15 cellular contexts compared by ENCODE assay signal in genomic region chr7:127850195-127850594, GRCh38.
DNase-seq lines count a peak whose midpoint lies in the region; ATAC-seq, FAIRE-seq and TF ChIP-seq lines count a peak whose summit lies in the region.
"Had no signal": no experiment of that assay in that cellular context is flagged by ENCODE, and none has a peak within 500 bp of the region (broad histone marks: within the 10 kb centered on the region; RNA-seq: fewer than 3 reads in every experiment).

No MANE protein-coding gene starts in this region.

- TF ChIP-seq CTCF in astrocyte (IDR thresholded peaks at IDR 0.05; ENCODE audit: insufficient read depth, low read depth, low read length): no peak
- no peak for TF ChIP-seq CTCF in neural progenitor cell (IDR thresholded peaks at IDR 0.05)

- H3K79me2 ChIP-seq in astrocyte (ENCODE audit: insufficient read depth, low read length): peaks cover 5% of the 10 kb centered on the region
- H3K79me2 ChIP-seq in neural progenitor cell (ENCODE audit: low read depth): no peaks in the 10 kb centered on the region

- H3K4me3 ChIP-seq in astrocyte (ENCODE audit: insufficient read depth, low read depth, low read length) (no peak overlapping the region), neural progenitor cell (no peak overlapping the region)
- H3K4me3 ChIP-seq: HAP-1, pancreas had no signal

- H3K27me3 ChIP-seq in astrocyte (ENCODE audit: insufficient read depth, low read length) (no peaks in the 10 kb centered on the region), neural progenitor cell (no peaks in the 10 kb centered on the region)
- H3K27me3 ChIP-seq: pancreas had no signal

- H3K4me1 Mint-ChIP-seq in astrocyte (ENCODE audit: low read depth, unreplicated experiment): peaks cover 35% of the 10 kb centered on the region
- H3K4me1 Mint-ChIP-seq in stimulated activated naive CD8-positive, alpha-beta T cell treated with anti-CD3 and anti-CD28 coated beads, Interleukin-15, amount 100 ng/mL, for 72 hours: peaks cover 58% of the 10 kb centered on the region
- peaks cover 17% of the 10 kb centered on the region for H3K4me1 Mint-ChIP-seq in neural progenitor cell

- H3K9ac ChIP-seq in astrocyte (ENCODE audit: low read length) (no peak overlapping the region), neural progenitor cell (no peak overlapping the region)

- no peak for FAIRE-seq in astrocyte (lab: Jason Lieb, UNC)
- FAIRE-seq: frontal cortex, pancreas had no signal

- peak; percentile 21 to 32 (median 24) for DNase-seq in stimulated activated CD4-positive, alpha-beta T cell treated with anti-CD3 and anti-CD28 coated beads, Interleukin-12 subunit alpha, Interleukin-12 subunit beta, amount 100 ng/mL, for 48 hours (ENCODE audit: low read depth in 2 of 3, low spot score in 1 of 3)
- DNase-seq in stimulated activated CD4-positive, alpha-beta T cell treated with anti-CD3 and anti-CD28 coated beads, Interleukin-4, amount 100 ng/mL, for 4 hours: no peak
- peak; percentile 8 for DNase-seq in RPMI7951 (ENCODE audit: low read depth)
- peak; percentile 59 for DNase-seq in astrocyte (ENCODE audit: low read depth)
- DNase-seq in stimulated activated naive CD8-positive, alpha-beta T cell treated with anti-CD3 and anti-CD28 coated beads, Interleukin-15, amount 100 ng/mL, for 72 hours: peak in 1 of 2 donors; percentile 39
- DNase-seq in neural progenitor cell (ENCODE audit: low spot score): no peak
- DNase-seq: COR-L47, NCI-H345, pancreas had no signal

- H3K4me2 ChIP-seq in astrocyte (ENCODE audit: low read length): no peak overlapping the region
- no peak overlapping the region for H3K4me2 ChIP-seq in neural progenitor cell

- H3K4me3 Mint-ChIP-seq in astrocyte (ENCODE audit: unreplicated experiment): no peak overlapping the region
- peak overlapping the region in 1 of 2 donors; percentile 3 for H3K4me3 Mint-ChIP-seq in stimulated activated naive CD8-positive, alpha-beta T cell treated with anti-CD3 and anti-CD28 coated beads, Interleukin-15, amount 100 ng/mL, for 72 hours
- no peak overlapping the region for H3K4me3 Mint-ChIP-seq in neural progenitor cell
- H3K4me3 Mint-ChIP-seq: dendritic cell treated with granulocyte-macrophage colony-stimulating factor and Interleukin-4, amounts not matched to agents 40 ng/mL and 50 ng/mL, for 4 days had no signal

- H4K20me1 ChIP-seq in astrocyte (ENCODE audit: insufficient read depth, low read length) (peaks cover 81% of the 10 kb centered on the region), neural progenitor cell (ENCODE audit: low read depth) (no peaks in the 10 kb centered on the region)

- no peaks in the 10 kb centered on the region for H3K9me3 Mint-ChIP-seq in astrocyte (ENCODE audit: unreplicated experiment)
- H3K9me3 Mint-ChIP-seq in stimulated activated naive CD8-positive, alpha-beta T cell treated with anti-CD3 and anti-CD28 coated beads, Interleukin-15, amount 100 ng/mL, for 72 hours: no peaks in the 10 kb centered on the region
- no peaks in the 10 kb centered on the region for H3K9me3 Mint-ChIP-seq in neural progenitor cell
- H3K9me3 Mint-ChIP-seq: dendritic cell treated with granulocyte-macrophage colony-stimulating factor and Interleukin-4, amounts not matched to agents 40 ng/mL and 50 ng/mL, for 4 days had no signal

- H3K4me1 ChIP-seq in astrocyte (ENCODE audit: insufficient read depth, low read length) (peaks cover 14% of the 10 kb centered on the region), neural progenitor cell (peaks cover 18% of the 10 kb centered on the region)

- no peaks in the 10 kb centered on the region for H3K36me3 ChIP-seq in astrocyte (ENCODE audit: insufficient read depth, low read length)
- H3K36me3 ChIP-seq in neural progenitor cell: no peaks in the 10 kb centered on the region
- H3K36me3 ChIP-seq: pancreas had no signal

- ATAC-seq in stimulated activated naive CD8-positive, alpha-beta T cell treated with anti-CD3 and anti-CD28 coated beads, Interleukin-15, amount 100 ng/mL, for 72 hours: peak; percentile 92
- ATAC-seq in HG03521 (IDR thresholded peaks at IDR 0.05; ENCODE audit: unreplicated experiment): no peak
- ATAC-seq: pancreas had no signal

- H3K36me3 Mint-ChIP-seq in astrocyte (ENCODE audit: low read depth, unreplicated experiment) (peaks cover 11% of the 10 kb centered on the region), neural progenitor cell (peaks cover 2% of the 10 kb centered on the region)

- H3K27ac Mint-ChIP-seq in astrocyte (ENCODE audit: unreplicated experiment) (no peak overlapping the region), neural progenitor cell (no peak overlapping the region)
- H3K27ac Mint-ChIP-seq in stimulated activated naive CD8-positive, alpha-beta T cell treated with anti-CD3 and anti-CD28 coated beads, Interleukin-15, amount 100 ng/mL, for 72 hours: no peak overlapping the region
- H3K27ac Mint-ChIP-seq: dendritic cell treated with granulocyte-macrophage colony-stimulating factor and Interleukin-4, amounts not matched to agents 40 ng/mL and 50 ng/mL, for 4 days had no signal

- H3K27ac ChIP-seq in astrocyte (ENCODE audit: low read depth, low read length) (no peak overlapping the region), neural progenitor cell (no peak overlapping the region)
- H3K27ac ChIP-seq: epithelial cell of prostate, pancreas, RWPE1 had no signal

- peaks cover 5% of the 10 kb centered on the region for H3F3A ChIP-seq in neural progenitor cell (ENCODE audit: low read depth)

- H2AFZ ChIP-seq in astrocyte (ENCODE audit: low read depth, low read length) (no peak overlapping the region), neural progenitor cell (replicated peaks) (no peak overlapping the region)

- H3K9me3 ChIP-seq in astrocyte (ENCODE audit: insufficient read depth, low read depth, low read length): no peaks in the 10 kb centered on the region
- H3K9me3 ChIP-seq in neural progenitor cell (ENCODE audit: low read depth): no peaks in the 10 kb centered on the region
- H3K9me3 ChIP-seq: HAP-1, pancreas had no signal

- no peaks in the 10 kb centered on the region for H3K27me3 Mint-ChIP-seq in astrocyte (ENCODE audit: low read depth, unreplicated experiment)
- H3K27me3 Mint-ChIP-seq in stimulated activated naive CD8-positive, alpha-beta T cell treated with anti-CD3 and anti-CD28 coated beads, Interleukin-15, amount 100 ng/mL, for 72 hours: no peaks in the 10 kb centered on the region
- H3K27me3 Mint-ChIP-seq in neural progenitor cell (ENCODE audit: insufficient read depth, low read depth): no peaks in the 10 kb centered on the region
- H3K27me3 Mint-ChIP-seq: dendritic cell treated with granulocyte-macrophage colony-stimulating factor and Interleukin-4, amounts not matched to agents 40 ng/mL and 50 ng/mL, for 4 days had no signal

Comparison
In these comparisons a context has a peak if more than half of its experiments do, and no peak if none do; other contexts are left out.
1. DNase-seq: peak in stimulated activated CD4-positive, alpha-beta T cell treated with anti-CD3 and anti-CD28 coated beads, Interleukin-12 subunit alpha, Interleukin-12 subunit beta, amount 100 ng/mL, for 48 hours (3 of 3), RPMI7951 (single experiment) and astrocyte (single experiment); none in stimulated activated CD4-positive, alpha-beta T cell treated with anti-CD3 and anti-CD28 coated beads, Interleukin-4, amount 100 ng/mL, for 4 hours (0 of 2) and neural progenitor cell (single experiment).